In the genomic region with DNA sequence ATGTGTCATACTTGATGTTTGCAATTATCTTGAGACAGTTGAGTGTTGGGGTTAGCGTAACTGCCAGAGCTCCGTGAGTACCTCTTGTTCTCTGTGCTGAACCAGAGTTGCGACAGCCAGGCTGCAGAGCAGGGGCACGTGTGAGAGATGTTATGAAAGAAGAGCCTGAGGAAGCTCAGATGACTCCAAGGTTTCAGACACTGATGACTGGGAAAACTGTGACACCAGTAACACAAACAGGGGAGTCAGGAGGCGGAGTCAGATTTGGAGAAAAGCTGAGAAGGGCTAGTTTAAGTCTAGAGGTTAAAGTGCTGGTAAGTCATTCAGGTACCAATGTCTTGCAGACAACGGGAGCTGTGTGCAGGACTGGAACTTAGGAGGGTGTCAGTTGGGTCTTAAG, we compare ENCODE assay signal across 14 cellular contexts. TPM values are rescaled to one million over a fixed set of nuclear protein-coding genes. Genes with fewer than 3 reads are reported as not detected.
DNase-seq lines count a peak whose midpoint lies in the region; ATAC-seq, FAIRE-seq and TF ChIP-seq lines count a peak whose summit lies in the region.
"Had no signal": no experiment of that assay in that cellular context is flagged by ENCODE, and none has a peak within 500 bp of the region (broad histone marks: within the 10 kb centered on the region; RNA-seq: fewer than 3 reads in every experiment).

No MANE protein-coding gene starts in this region.

- H3K79me1 ChIP-seq in H1 (ENCODE audit: low read depth, low read length) (no peaks in the 10 kb centered on the region), mesendoderm (ENCODE audit: low read length) (no peaks in the 10 kb centered on the region)

- CTCF ChIA-PET in MCF 10A (lab: Yijun Ruan, JAX): interaction anchor here (0.6 to 0.7 kb wide), 2 partner anchors 16 to 1864 kb away, joined by 5 to 6 read pairs; no protein-coding TSS in a partner anchor
- CTCF ChIA-PET in mammary epithelial cell (lab: Charles Lee; ENCODE audit: low non-redundant PET): no interaction called here
- CTCF ChIA-PET in H1 (lab: Charles Lee; ENCODE audit: partially characterized antibody): interaction anchor here (1.0 to 3.2 kb wide), 3 partner anchors 25 to 124 kb away, joined by 3 to 20 read pairs (median 5); no protein-coding TSS in a partner anchor

- H3K79me2 ChIP-seq in mammary epithelial cell (ENCODE audit: insufficient read depth, low read length) (no peaks in the 10 kb centered on the region), H1 (ENCODE audit: control insufficient read depth in 1 of 2, insufficient read depth in 2 of 2, low read length in 2 of 2) (no peaks in the 10 kb centered on the region), mesendoderm (ENCODE audit: control insufficient read depth, insufficient read depth, low read length) (no peaks in the 10 kb centered on the region)

- no peaks in the 10 kb centered on the region for H3K9me3 Mint-ChIP-seq in MCF 10A (ENCODE audit: unreplicated experiment)
- H3K9me3 Mint-ChIP-seq: nephron had no signal

- TF ChIP-seq CTCF in MCF 10A (IDR thresholded peaks at IDR 0.05; ENCODE audit: unreplicated experiment): no peak
- no peak for TF ChIP-seq CTCF in mammary epithelial cell (conservative IDR thresholded peaks at IDR 0.05 in 1 of 2, IDR thresholded peaks at IDR 0.05 in 1 of 2; ENCODE audit: extremely low read depth in 1 of 2, insufficient read depth in 1 of 2, low read depth in 1 of 2, low read length in 2 of 2)
- TF ChIP-seq CTCF in H1 (IDR thresholded peaks at IDR 0.05; ENCODE audit: control extremely low read depth in 1 of 3, insufficient read depth in 1 of 3, low read depth in 1 of 3, low read length in 3 of 3): no peak
- TF ChIP-seq CTCF in uterus (IDR thresholded peaks at IDR 0.05): no peak

- no peak overlapping the region for H3K14ac ChIP-seq in H1 (ENCODE audit: insufficient read length)

- H2BK5ac ChIP-seq in H1 (ENCODE audit: low read depth, low read length) (peak overlapping the region; percentile 49; the same call in 1 of the 2 replicates), mesendoderm (ENCODE audit: low read length) (no peak overlapping the region)

- no peak overlapping the region for H2BK20ac ChIP-seq in H1 (ENCODE audit: low read length)

- H3K27me3 ChIP-seq in mammary epithelial cell (ENCODE audit: insufficient read depth, low read length) (no peaks in the 10 kb centered on the region), H1 (replicated peaks in 1 of 4; ENCODE audit: control insufficient read depth in 3 of 4, extremely low read depth in 1 of 4, insufficient read depth in 3 of 4, low read length in 3 of 4) (no peaks in the 10 kb centered on the region), mesendoderm (ENCODE audit: insufficient read depth, low read length, poor library complexity) (no peaks in the 10 kb centered on the region), uterus (no peaks in the 10 kb centered on the region)
- H3K27me3 ChIP-seq: esophagus muscularis mucosa had no signal

- H3K36me3 ChIP-seq in mammary epithelial cell (ENCODE audit: insufficient read depth, low read length): peaks cover 4% of the 10 kb centered on the region
- H3K36me3 ChIP-seq in H1 (ENCODE audit: control insufficient read depth in 2 of 4, insufficient read depth in 4 of 4, low read length in 3 of 4): peaks cover 9 to 57% (median 21%) of the 10 kb centered on the region in 4 experiments
- H3K36me3 ChIP-seq in mesendoderm (ENCODE audit: control insufficient read depth, insufficient read depth, low read length): no peaks in the 10 kb centered on the region
- no peaks in the 10 kb centered on the region for H3K36me3 ChIP-seq in uterus
- H3K36me3 ChIP-seq: esophagus muscularis mucosa had no signal

- TF ChIP-seq RAD21 in H1 (IDR thresholded peaks at IDR 0.05 in 1 of 2, conservative IDR thresholded peaks at IDR 0.05 in 1 of 2; ENCODE audit: low read depth in 2 of 2, low read length in 2 of 2): no peak

- H4K91ac ChIP-seq in H1 (replicated peaks; ENCODE audit: insufficient read length, low read length): no peak overlapping the region

- H3K36me3 Mint-ChIP-seq in MCF 10A (ENCODE audit: insufficient read depth, unreplicated experiment): no peaks in the 10 kb centered on the region

- no peak overlapping the region for H3K27ac ChIP-seq in mammary epithelial cell (ENCODE audit: insufficient read depth, low read depth, low read length)
- H3K27ac ChIP-seq in H1 (ENCODE audit: low read depth, low read length): no peak overlapping the region
- H3K27ac ChIP-seq in mesendoderm (ENCODE audit: low read depth, low read length): no peak overlapping the region
- H3K27ac ChIP-seq in uterus: no peak overlapping the region

- H3K27me3 Mint-ChIP-seq in MCF 10A (ENCODE audit: insufficient read depth, unreplicated experiment): no peaks in the 10 kb centered on the region

- H3K56ac ChIP-seq in H1 (replicated peaks; ENCODE audit: insufficient read length, low read depth, low read length) (no peak overlapping the region), mesendoderm (ENCODE audit: low read length) (no peak overlapping the region)

- H3K4me2 ChIP-seq in mammary epithelial cell (ENCODE audit: insufficient read depth, low read depth, low read length) (no peak overlapping the region), H1 (ENCODE audit: insufficient read depth in 1 of 2, low read depth in 2 of 2, low read length in 2 of 2) (no peak overlapping the region; a peak in 1 of 4 replicates), mesendoderm (ENCODE audit: low read length) (no peak overlapping the region)

- no peaks in the 10 kb centered on the region for H3K9me3 ChIP-seq in mammary epithelial cell (replicated peaks; ENCODE audit: insufficient read depth, low read length)
- H3K9me3 ChIP-seq in H1 (ENCODE audit: insufficient read depth in 2 of 2, low read depth in 1 of 2, low read length in 1 of 2): no peaks in the 10 kb centered on the region
- H3K9me3 ChIP-seq in uterus: no peaks in the 10 kb centered on the region
- H3K9me3 ChIP-seq: esophagus muscularis mucosa had no signal

- in situ Hi-C loops in mammary epithelial cell (cut with MboI; ENCODE audit: low sequenced_read_pairs in 2 of 2): no loop called here

- H3K4me3 ChIP-seq in mammary epithelial cell (replicated peaks in 1 of 3; ENCODE audit: insufficient read depth in 1 of 3, low read depth in 2 of 3, low read length in 3 of 3) (no peak overlapping the region), H1 (ENCODE audit: extremely low read depth in 1 of 4, insufficient read depth in 2 of 4, low read depth in 3 of 4, low read length in 4 of 4) (peak overlapping the region in 1 of 4 experiments; percentile 19; a peak in 1 of 8 replicates), mesendoderm (ENCODE audit: low read length) (no peak overlapping the region), uterus (no peak overlapping the region)
- H3K4me3 ChIP-seq: esophagus muscularis mucosa had no signal

- POLR2A ChIA-PET in MCF 10A (lab: Yijun Ruan, JAX): interaction anchor here (0.6 to 2.5 kb wide), 8 partner anchors 10 to 1147 kb away, joined by 3 to 9 read pairs (median 5); a partner anchor contains a TSS
- POLR2A ChIA-PET in H1 (lab: Charles Lee; ENCODE audit: partially characterized antibody): interaction anchor here (0.6 to 1.0 kb wide), 2 partner anchors 12 to 137 kb away, joined by 3 read pairs; no protein-coding TSS in a partner anchor

- BruUV-seq in MCF 10A (replicated peaks; lab: Mats Ljungman, UMichigan) (no TSS peak), mammary epithelial cell (replicated peaks; lab: Mats Ljungman, UMichigan) (no TSS peak)

- dilution Hi-C loops in mammary epithelial cell (cut with HindIII; ENCODE audit: low sequenced_read_pairs): no loop called here

- no peak overlapping the region for H2BK120ac ChIP-seq in H1 (replicated peaks; ENCODE audit: low read depth, low read length)
- H2BK120ac ChIP-seq in mesendoderm (ENCODE audit: low read depth, low read length): no peak overlapping the region

- DNase-seq in MCF 10A (ENCODE audit: unreplicated experiment) (peak; percentile 78), mammary epithelial cell (no peak), H1 (ENCODE audit: low read depth in 1 of 2, low spot score in 2 of 2) (no peak), mesendoderm (peak; percentile 14), uterus (peak; percentile 18 to 23), NCI-H128 (lab: John Stamatoyannopoulos, UW; ENCODE audit: unreplicated experiment) (no peak)
- DNase-seq: activated naive CD4-positive, alpha-beta T cell treated with Interleukin-2 at 50 U/mL for 16 hours; GOT3; NCI-H82 had no signal

- TF ChIP-seq POLR2A in H1 (IDR thresholded peaks at IDR 0.05; ENCODE audit: control extremely low read depth in 1 of 2, low read depth in 2 of 2, low read length in 2 of 2) (no peak), uterus (IDR thresholded peaks at IDR 0.05) (no peak)

- TF ChIP-seq EP300 in H1 (IDR thresholded peaks at IDR 0.05; ENCODE audit: borderline replicate concordance in 1 of 2, low read depth in 2 of 2, low read length in 2 of 2): no peak

- no peak overlapping the region for H3K23ac ChIP-seq in H1 (ENCODE audit: insufficient read length)
- H3K23ac ChIP-seq in mesendoderm (ENCODE audit: low read length): no peak overlapping the region

- no peak overlapping the region for H2BK15ac ChIP-seq in H1 (ENCODE audit: low read length)
- no peak overlapping the region for H2BK15ac ChIP-seq in mesendoderm (replicated peaks; ENCODE audit: low read depth)

- H4K5ac ChIP-seq in H1 (ENCODE audit: insufficient read length, low read depth, low read length): no peak overlapping the region
- H4K5ac ChIP-seq in mesendoderm (ENCODE audit: low read length): no peak overlapping the region

- WGBS in mammary epithelial cell (ENCODE audit: low coverage, missing lambda C conversion rate): 90% methylated on average over 6 of the region's 6 CpGs
- 81% methylated on average over 6 of the region's 6 CpGs; no CpG with 5 or more reads in 1 of the 2 experiments for WGBS in H1 (ENCODE audit: extremely low coverage in 1 of 2, insufficient coverage in 1 of 2, insufficient read length in 1 of 2, insufficient replicate concordance in 2 of 2, low coverage in 1 of 2, low lambda C conversion rate in 2 of 2, missing lambda C conversion rate in 1 of 2), 2 experiments
- no CpG with 5 or more reads among the region's 6 CpGs for WGBS in mesendoderm (ENCODE audit: extremely low coverage, insufficient coverage, low lambda C conversion rate)

- intact Hi-C loops in MCF 10A (cut with micrococcal nuclease): no loop called here
- intact Hi-C loops in mammary epithelial cell (cut with micrococcal nuclease): no loop called here
- intact Hi-C loops in uterus (cut with DNase I; ENCODE audit: low total_unique reads): no loop called here

- H3K4me1 ChIP-seq in mammary epithelial cell (ENCODE audit: insufficient read depth, low read length): no peaks in the 10 kb centered on the region
- peaks cover 0 to 4% (median 4%) of the 10 kb centered on the region in 4 experiments; a peak in 3 of 7 replicates for H3K4me1 ChIP-seq in H1 (replicated peaks in 1 of 4; ENCODE audit: control insufficient read depth in 3 of 4, insufficient read depth in 4 of 4, low read length in 3 of 4)
- no peaks in the 10 kb centered on the region for H3K4me1 ChIP-seq in mesendoderm (ENCODE audit: control insufficient read depth, low read depth, low read length)
- H3K4me1 ChIP-seq in uterus: no peaks in the 10 kb centered on the region

- no peak overlapping the region for H3K4me3 Mint-ChIP-seq in MCF 10A (ENCODE audit: unreplicated experiment)
- H3K4me3 Mint-ChIP-seq: nephron had no signal

- no peak for FAIRE-seq in H1 (lab: Jason Lieb, UNC)
- FAIRE-seq: GM12892 had no signal

- H2AK5ac ChIP-seq in H1 (ENCODE audit: low read depth, low read length) (no peak overlapping the region), mesendoderm (ENCODE audit: low read length) (no peak overlapping the region)

- no peak overlapping the region for H3K18ac ChIP-seq in H1 (ENCODE audit: extremely low read depth, low read length)
- H3K18ac ChIP-seq in mesendoderm (ENCODE audit: low read length): no peak overlapping the region

- no peak overlapping the region for H3K27ac Mint-ChIP-seq in MCF 10A (ENCODE audit: low read depth, unreplicated experiment)

- H4K20me1 ChIP-seq in mammary epithelial cell (ENCODE audit: insufficient read depth, low read length): no peaks in the 10 kb centered on the region
- no peaks in the 10 kb centered on the region for H4K20me1 ChIP-seq in H1 (replicated peaks in 1 of 2; ENCODE audit: control insufficient read depth in 1 of 2, insufficient read depth in 2 of 2, low read length in 2 of 2)

- H3K4ac ChIP-seq in H1 (replicated peaks; ENCODE audit: insufficient read length, low read depth, low read length): no peak overlapping the region
- H3K4ac ChIP-seq in mesendoderm (ENCODE audit: low read depth, low read length): no peak overlapping the region

- H4K8ac ChIP-seq in H1 (ENCODE audit: extremely low read depth, insufficient read depth, low read length) (no peak overlapping the region), mesendoderm (ENCODE audit: low read depth, low read length) (no peak overlapping the region)

- ATAC-seq in GM21390 (IDR thresholded peaks at IDR 0.05; ENCODE audit: unreplicated experiment): no peak
- ATAC-seq in GM18858 (IDR thresholded peaks at IDR 0.05; ENCODE audit: unreplicated experiment): no peak

- H2BK12ac ChIP-seq in H1 (ENCODE audit: low read depth, low read length): no peak overlapping the region

- no peak overlapping the region for H2AFZ ChIP-seq in mammary epithelial cell (ENCODE audit: low read depth, low read length)
- no peak overlapping the region for H2AFZ ChIP-seq in H1 (ENCODE audit: low read length)

- no peaks in the 10 kb centered on the region for H3K23me2 ChIP-seq in H1 (ENCODE audit: low read depth, low read length)

- H3K9ac ChIP-seq in mammary epithelial cell (ENCODE audit: insufficient read depth, low read length) (no peak overlapping the region), H1 (replicated peaks in 1 of 4; ENCODE audit: extremely low read depth in 1 of 4, low read depth in 3 of 4, low read length in 3 of 4) (no peak overlapping the region), mesendoderm (ENCODE audit: low read length) (no peak overlapping the region)

- H3K4me1 Mint-ChIP-seq in MCF 10A (ENCODE audit: insufficient read depth, unreplicated experiment): peaks cover 8% of the 10 kb centered on the region

RNA-seq across cellular contexts. Expression of a gene that starts 45.0 kb away (rescaled TPM):
- 2.8 and 5.2 TPM in 2 replicates for total RNA-seq in MCF 10A (2022)
- 1 to 10 TPM in 1 of 2 donors, under 1 TPM in 1; 0.83 to 9.2 TPM for total RNA-seq in mammary epithelial cell
- 4.4 TPM for polyA plus RNA-seq in mammary epithelial cell
- polyA minus RNA-seq in mammary epithelial cell: 62.5 TPM
- total RNA-seq in H1 (2021; fragmentation: NEBNext Ultra II Directional; extraction: Animal tissue kit (Norgen Biotek cat#: 25700)): 45.6 and 46.7 TPM in 2 replicates
- polyA plus RNA-seq in H1 (2011; rRNA removed): 10.4 and 15.2 TPM in 2 replicates
- 14.1 TPM for polyA plus RNA-seq in H1 (2011; cell fraction: cytosol; rRNA removed)
- 19.8 TPM for polyA plus RNA-seq in H1 (2011; cell fraction: nucleus; rRNA removed)
- polyA plus RNA-seq in H1 (2012, experiment 1 of 2): 27.3 to 33.8 TPM (median 33.5 TPM) in 4 replicates
- polyA plus RNA-seq in H1 (2012, experiment 2 of 2): 2.9 TPM
- 36.0 TPM for polyA plus RNA-seq in H1 (2013, experiment 1 of 2)
- 36.9 TPM for polyA plus RNA-seq in H1 (2013, experiment 2 of 2)
- polyA minus RNA-seq in H1 (2011; rRNA and poly(A)+ RNA removed): 71.7 and 86.9 TPM in 2 replicates
- polyA minus RNA-seq in H1 (2011; cell fraction: cytosol; rRNA and poly(A)+ RNA removed): 12.9 TPM
- polyA minus RNA-seq in H1 (2011; cell fraction: nucleus; rRNA and poly(A)+ RNA removed): 52.7 TPM
- 33.2 TPM for polyA plus RNA-seq in mesendoderm (2013, experiment 1 of 2)
- polyA plus RNA-seq in mesendoderm (2013, experiment 2 of 2): 30.6 TPM
- 1 to 10 TPM in 1 of 4 donors, under 1 TPM in 3; 0.29 to 5.0 (median 0.48) TPM for total RNA-seq in uterus

Comparison
In these comparisons a context has a peak if more than half of its experiments do, and no peak if none do; other contexts are left out.
1. DNase-seq: peak in MCF 10A (single experiment), mesendoderm (single experiment) and uterus (2 of 2); none in mammary epithelial cell (single experiment), H1 (0 of 2) and NCI-H128 (single experiment).